1 cellular context compared by ENCODE assay signal in the genomic region with DNA sequence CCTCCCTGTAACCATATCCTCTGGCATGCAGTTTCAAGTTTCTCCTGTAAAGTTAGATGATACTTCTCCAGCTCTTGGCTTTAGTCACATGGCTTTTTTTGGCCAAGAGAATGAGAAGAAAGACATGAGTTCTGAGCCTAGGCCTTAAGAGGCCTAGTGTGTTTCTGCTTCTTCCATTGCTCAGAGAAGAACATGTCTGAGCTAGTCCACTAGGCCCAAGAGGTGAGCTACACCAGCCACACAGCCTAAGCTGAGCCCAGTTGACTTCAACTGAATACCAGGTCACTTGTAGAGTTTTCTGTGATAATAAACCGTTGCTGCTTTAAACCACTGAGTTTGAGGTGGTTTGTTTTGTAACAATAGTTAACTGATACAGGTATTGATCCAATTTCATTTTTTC.
TF ChIP-seq lines count a peak whose summit lies in the region.

No MANE protein-coding gene starts in this region.

TF ChIP-seq in H1, 55 proteins besides CTCF, POLR2A, EP300 and RAD21:
- no peak for TF ChIP-seq CHD7 (IDR thresholded peaks at IDR 0.05; ENCODE audit: insufficient replicate concordance, low read length)
- no peak for TF ChIP-seq CBX8 (IDR thresholded peaks at IDR 0.05; ENCODE audit: borderline replicate concordance, low read depth, low read length)
- no peak for TF ChIP-seq TEAD4 (IDR thresholded peaks at IDR 0.05; ENCODE audit: low read depth, low read length)
- TF ChIP-seq HDAC6 (IDR thresholded peaks at IDR 0.05; ENCODE audit: low read depth, low read length) = no peak
- no peak for TF ChIP-seq RBBP5 (IDR thresholded peaks at IDR 0.05; ENCODE audit: borderline replicate concordance, low read depth, low read length)
- TF ChIP-seq SIRT6 (IDR thresholded peaks at IDR 0.05; ENCODE audit: low read length) = no peak
- no peak for TF ChIP-seq KDM5A (IDR thresholded peaks at IDR 0.05; ENCODE audit: low read length)
- TF ChIP-seq POLR2AphosphoS5 (IDR thresholded peaks at IDR 0.05; ENCODE audit: low read depth, low read length) = no peak
- no peak for TF ChIP-seq BCL11A (IDR thresholded peaks at IDR 0.05; ENCODE audit: low read depth in 2 of 2, low read length in 2 of 2)
- TF ChIP-seq JUND (IDR thresholded peaks at IDR 0.05; ENCODE audit: low read length) = no peak
- TF ChIP-seq TAF7 (optimal IDR thresholded peaks at IDR 0.05; ENCODE audit: borderline replicate concordance, low read depth, low read length) = no peak
